Comparison of ENCODE assay signal across 1 cellular context in genomic region chr19:38452430-38453366, GRCh38.
A peak's percentile ranks its signal among the peaks of the same experiment; 100 is the strongest.
TF ChIP-seq lines count a peak whose summit lies in the region.

No MANE protein-coding gene starts in this region.

TF ChIP-seq in K562, 482 proteins besides CTCF, POLR2A, EP300 and RAD21 (continued from another document and continues in another):
- TF ChIP-seq NRF1 (conservative IDR thresholded peaks at IDR 0.05 in 1 of 2, IDR thresholded peaks at IDR 0.05 in 1 of 2) (peak; percentile 90 to 92), ZNF740 (CRISPR knock-in tag; IDR thresholded peaks at IDR 0.05) (no peak), ZNF740 (tag; IDR thresholded peaks at IDR 0.05) (0 out of 4 replicates have a peak, but pooled peaks of 1 of the 2 experiments have one; percentile 19), REST (CRISPR knock-in tag; IDR thresholded peaks at IDR 0.05; ENCODE audit: low read depth) (peak; percentile 71; the same call in 1 of the 2 replicates), NFYB (IDR thresholded peaks at IDR 0.05; ENCODE audit: extremely low read depth, insufficient read length) (peak; percentile 31), ZFP36 (IDR thresholded peaks at IDR 0.05; ENCODE audit: low read depth, low read length, partially characterized antibody) (no peak), ZBTB33 (CRISPR knock-in tag; IDR thresholded peaks at IDR 0.05) (peak; percentile 97), MAX (CRISPR knock-in tag; IDR thresholded peaks at IDR 0.05) (peak; percentile 99), HOMEZ (CRISPR knock-in tag; IDR thresholded peaks at IDR 0.05) (0 out of 2 replicates have a peak, but pooled peaks have one; percentile 51), CLOCK (CRISPR knock-in tag; IDR thresholded peaks at IDR 0.05; ENCODE audit: borderline replicate concordance) (no peak), IRF9 (tag; IDR thresholded peaks at IDR 0.05) (peak; percentile 63), ZNF12 (CRISPR knock-in tag; IDR thresholded peaks at IDR 0.05) (peak; percentile 66; the same call in 1 of the 2 replicates), JUND (IDR thresholded peaks at IDR 0.05; ENCODE audit: borderline replicate concordance, low read depth, low read length) (0 out of 2 replicates have a peak, but pooled peaks have one; percentile 22), JUND (tag; IDR thresholded peaks at IDR 0.05; ENCODE audit: borderline replicate concordance, low read depth, low read length) (peak; percentile 38; the same call in 2 of the 3 replicates), ZNF449 (CRISPR knock-in tag; IDR thresholded peaks at IDR 0.05) (0 out of 2 replicates have a peak, but pooled peaks have one; percentile 11), MBD1 (CRISPR knock-in tag; IDR thresholded peaks at IDR 0.05) (peak; percentile 90), ZBTB9 (CRISPR knock-in tag; IDR thresholded peaks at IDR 0.05) (peak; percentile 72; the same call in 1 of the 2 replicates), CTBP1 (IDR thresholded peaks at IDR 0.05; ENCODE audit: borderline replicate concordance) (0 out of 2 replicates have a peak, but pooled peaks have one; percentile 42), TEAD1 (CRISPR knock-in tag; IDR thresholded peaks at IDR 0.05) (peak in 1 of 2 experiments; percentile 47; a peak in 1 of 4 replicates), AFF4 (CRISPR knock-in tag; IDR thresholded peaks at IDR 0.05) (no peak), ZKSCAN1 (IDR thresholded peaks at IDR 0.05; ENCODE audit: low read depth, low read length) (0 out of 2 replicates have a peak, but pooled peaks have one; percentile 49), TBP (optimal IDR thresholded peaks at IDR 0.05; ENCODE audit: low read depth, low read length) (peak; percentile 51), MAZ (CRISPR knock-in tag; conservative IDR thresholded peaks at IDR 0.05 in 1 of 2, IDR thresholded peaks at IDR 0.05 in 1 of 2) (peak in 1 of 2 experiments; percentile 56; a peak in 3 of 4 replicates), FOXO4 (CRISPR knock-in tag; IDR thresholded peaks at IDR 0.05) (0 out of 2 replicates have a peak, but pooled peaks have one; percentile 59), HNRNPLL (IDR thresholded peaks at IDR 0.05; ENCODE audit: low read depth, low read length, poor library complexity, severe bottlenecking) (peak; percentile 98)
